ENCODE assay signal across 8 cellular contexts in genomic region chr5:132500931-132501628, GRCh38. TPM values are rescaled to one million over a fixed set of nuclear protein-coding genes. Genes with fewer than 3 reads are reported as not detected.
DNase-seq lines count a peak whose midpoint lies in the region; ATAC-seq, FAIRE-seq and TF ChIP-seq lines count a peak whose summit lies in the region.

No MANE protein-coding gene starts in this region.

- H3K36me3 ChIP-seq in HCT116 (ENCODE audit: control insufficient read depth in 1 of 2, insufficient read depth in 2 of 2, low read length in 2 of 2) = no peaks in the 10 kb centered on the region
- H3K36me3 ChIP-seq in H1 (ENCODE audit: control insufficient read depth in 2 of 4, insufficient read depth in 4 of 4, low read length in 3 of 4) = no peaks in the 10 kb centered on the region

- intact Hi-C loops in HCT116 (cut with micrococcal nuclease) = loop anchor here (1.0 to 5.0 kb wide), 3 partner anchors 82 to 434 kb away; no protein-coding TSS in a partner anchor
- intact Hi-C loops in activated CD4-positive, alpha-beta memory T cell treated with anti-CD3 and anti-CD28 coated beads for 36 hours (cut with micrococcal nuclease) = loop anchor here (1.0 to 2.0 kb wide), 4 partner anchors 115 to 436 kb away; no protein-coding TSS in a partner anchor

- TF ChIP-seq RAD21 in HCT116 (IDR thresholded peaks at IDR 0.05; ENCODE audit: low read depth) (no peak), H1 (IDR thresholded peaks at IDR 0.05 in 1 of 2, conservative IDR thresholded peaks at IDR 0.05 in 1 of 2; ENCODE audit: low read depth in 2 of 2, low read length in 2 of 2) (peak; percentile 92 to 94)

- no peak for ATAC-seq in HCT116
- peak; percentile 67 for ATAC-seq in stimulated activated naive CD8-positive, alpha-beta T cell treated with anti-CD3 and anti-CD28 coated beads, Interleukin-15, amount 100 ng/mL, for 72 hours
- ATAC-seq in GM21717 (IDR thresholded peaks at IDR 0.05; ENCODE audit: unreplicated experiment) = no peak

- H2BK5ac ChIP-seq in H1 (ENCODE audit: low read depth, low read length) = 0 out of 2 replicates have a peak overlapping the region, but pooled peaks have one; percentile 8

- H3K9ac ChIP-seq in HCT116 (ENCODE audit: low read length) = no peak overlapping the region
- no peak overlapping the region for H3K9ac ChIP-seq in H1 (replicated peaks in 1 of 4; ENCODE audit: extremely low read depth in 1 of 4, low read depth in 3 of 4, low read length in 3 of 4)

- no peaks in the 10 kb centered on the region for H3K9me2 ChIP-seq in HCT116 (ENCODE audit: insufficient read depth)

- H3K56ac ChIP-seq in H1 (replicated peaks; ENCODE audit: insufficient read length, low read depth, low read length) = no peak overlapping the region

- H4K5ac ChIP-seq in H1 (ENCODE audit: insufficient read length, low read depth, low read length) = no peak overlapping the region

- H2AFZ ChIP-seq in HCT116 (ENCODE audit: low read depth, low read length, poor library complexity, severe bottlenecking) = no peak overlapping the region
- H2AFZ ChIP-seq in H1 (ENCODE audit: low read length) = no peak overlapping the region

- H3K9me3 ChIP-seq in HCT116 (ENCODE audit: control insufficient read depth in 1 of 2, insufficient read depth in 1 of 2, low read depth in 1 of 2, low read length in 2 of 2) (no peaks in the 10 kb centered on the region), H1 (ENCODE audit: insufficient read depth in 2 of 2, low read depth in 1 of 2, low read length in 1 of 2) (no peaks in the 10 kb centered on the region)

- peak in 2 of 3 experiments; percentile 78 to 96; a peak in 4 of 6 replicates for TF ChIP-seq CTCF in HCT116 (IDR thresholded peaks at IDR 0.05 in 2 of 3, conservative IDR thresholded peaks at IDR 0.05 in 1 of 3; ENCODE audit: borderline replicate concordance in 1 of 3, insufficient read depth in 1 of 3, low read depth in 2 of 3, low read length in 2 of 3)
- peak in 2 of 3 experiments; percentile 82 to 89; a peak in 3 of 4 replicates for TF ChIP-seq CTCF in H1 (IDR thresholded peaks at IDR 0.05; ENCODE audit: control extremely low read depth in 1 of 3, insufficient read depth in 1 of 3, low read depth in 1 of 3, low read length in 3 of 3)

- H3K4me3 Mint-ChIP-seq in activated CD4-positive, alpha-beta memory T cell treated with anti-CD3 and anti-CD28 coated beads for 36 hours = no peak overlapping the region
- H3K4me3 Mint-ChIP-seq in stimulated activated naive CD8-positive, alpha-beta T cell treated with anti-CD3 and anti-CD28 coated beads, Interleukin-15, amount 100 ng/mL, for 72 hours = no peak overlapping the region

- POLR2A ChIA-PET in HCT116 (lab: Charles Lee) = interaction anchor here (1.4 to 1.8 kb wide), 3 partner anchors 10 to 207 kb away, joined by 4 to 10 read pairs (median 9); partner anchors contain the start of genes IRF1 and SLC22A4
- POLR2A ChIA-PET in activated CD4-positive, alpha-beta memory T cell treated with anti-CD3 and anti-CD28 coated beads for 36 hours (lab: Charles Lee) = interaction anchor here (0.7 to 7.4 kb wide), 5 partner anchors 14 to 114 kb away, joined by 4 to 103 read pairs (median 10); partner anchors contain the start of gene IRF1
- POLR2A ChIA-PET in H1 (lab: Charles Lee; ENCODE audit: partially characterized antibody) = interaction anchor here (0.7 to 3.4 kb wide), 6 partner anchors 10 to 114 kb away, joined by 3 to 13 read pairs (median 4); partner anchors contain the start of gene IRF1

- no peak for TF ChIP-seq POLR2A in HCT116 (IDR thresholded peaks at IDR 0.05; ENCODE audit: borderline replicate concordance, extremely low read depth, insufficient read depth, insufficient read length)
- no peak for TF ChIP-seq POLR2A in H1 (IDR thresholded peaks at IDR 0.05; ENCODE audit: control extremely low read depth in 1 of 2, low read depth in 2 of 2, low read length in 2 of 2)

- H3K27me3 ChIP-seq in HCT116 (ENCODE audit: insufficient read depth, low read length) = no peaks in the 10 kb centered on the region
- no peaks in the 10 kb centered on the region for H3K27me3 ChIP-seq in H1 (replicated peaks in 1 of 4; ENCODE audit: control insufficient read depth in 3 of 4, extremely low read depth in 1 of 4, insufficient read depth in 3 of 4, low read length in 3 of 4)

- H3K23ac ChIP-seq in H1 (ENCODE audit: insufficient read length) = no peak overlapping the region

- H3K36me3 Mint-ChIP-seq in activated CD4-positive, alpha-beta memory T cell treated with anti-CD3 and anti-CD28 coated beads for 36 hours = no peaks in the 10 kb centered on the region

- 57% methylated on average over 3 of the region's 6 CpGs; no CpG with 5 or more reads in 1 of the 2 experiments for WGBS in H1 (ENCODE audit: extremely low coverage in 1 of 2, insufficient coverage in 1 of 2, insufficient read length in 1 of 2, insufficient replicate concordance in 2 of 2, low coverage in 1 of 2, low lambda C conversion rate in 2 of 2, missing lambda C conversion rate in 1 of 2), 2 experiments

- no peak for FAIRE-seq in H1 (lab: Jason Lieb, UNC)

- peaks cover 20% of the 10 kb centered on the region for H3K4me1 Mint-ChIP-seq in activated CD4-positive, alpha-beta memory T cell treated with anti-CD3 and anti-CD28 coated beads for 36 hours (ENCODE audit: low read depth)
- H3K4me1 Mint-ChIP-seq in stimulated activated naive CD8-positive, alpha-beta T cell treated with anti-CD3 and anti-CD28 coated beads, Interleukin-15, amount 100 ng/mL, for 72 hours = peaks cover 54% of the 10 kb centered on the region

- RAD21 ChIA-PET in HCT116 (lab: Charles Lee; ENCODE audit: low non-redundant PET in 1 of 2, low total read pairs in 2 of 2, uncharacterized antibody in 2 of 2, unreplicated experiment in 2 of 2) = interaction anchor here (1.0 to 2.8 kb wide), 5 partner anchors 74 to 115 kb away, joined by 3 to 13 read pairs (median 8); no protein-coding TSS in a partner anchor

- CTCF ChIA-PET in HCT116 (lab: Charles Lee) = interaction anchor here (0.7 to 2.8 kb wide), 20 partner anchors 9 to 322 kb away, joined by 3 to 37 read pairs (median 4); partner anchors contain the start of genes IRF1 and SLC22A4
- CTCF ChIA-PET in activated CD4-positive, alpha-beta memory T cell treated with anti-CD3 and anti-CD28 coated beads for 36 hours (lab: Charles Lee) = interaction anchor here (0.5 to 13.6 kb wide), 52 partner anchors 8 to 437 kb away, joined by 3 to 461 read pairs (median 5); partner anchors contain the start of genes IRF1 and SLC22A5
- CTCF ChIA-PET in H1 (lab: Charles Lee; ENCODE audit: partially characterized antibody) = interaction anchor here (0.7 to 19.9 kb wide), 44 partner anchors 10 to 481 kb away, joined by 3 to 353 read pairs (median 5); partner anchors contain the start of genes IRF1 and SLC22A5

- H4K20me1 ChIP-seq in HCT116 (ENCODE audit: insufficient read depth) (no peaks in the 10 kb centered on the region), H1 (replicated peaks in 1 of 2; ENCODE audit: control insufficient read depth in 1 of 2, insufficient read depth in 2 of 2, low read length in 2 of 2) (no peaks in the 10 kb centered on the region)

- TF ChIP-seq EP300 in H1 (IDR thresholded peaks at IDR 0.05; ENCODE audit: borderline replicate concordance in 1 of 2, low read depth in 2 of 2, low read length in 2 of 2) = no peak

- H2BK120ac ChIP-seq in H1 (replicated peaks; ENCODE audit: low read depth, low read length) = no peak overlapping the region

- H3K79me2 ChIP-seq in HCT116 (ENCODE audit: insufficient read depth, low read length) (no peaks in the 10 kb centered on the region), H1 (ENCODE audit: control insufficient read depth in 1 of 2, insufficient read depth in 2 of 2, low read length in 2 of 2) (no peaks in the 10 kb centered on the region)

- no peaks in the 10 kb centered on the region for H3K79me1 ChIP-seq in H1 (ENCODE audit: low read depth, low read length)

- H3K27ac ChIP-seq in HCT116 (ENCODE audit: low read depth, low read length) (no peak overlapping the region; the same call in 1 of the 2 replicates), H1 (ENCODE audit: low read depth, low read length) (no peak overlapping the region)

- H3K27me3 Mint-ChIP-seq in activated CD4-positive, alpha-beta memory T cell treated with anti-CD3 and anti-CD28 coated beads for 36 hours = peaks cover 3% of the 10 kb centered on the region
- H3K27me3 Mint-ChIP-seq in stimulated activated naive CD8-positive, alpha-beta T cell treated with anti-CD3 and anti-CD28 coated beads, Interleukin-15, amount 100 ng/mL, for 72 hours = peaks cover 10% of the 10 kb centered on the region

- H2BK12ac ChIP-seq in H1 (ENCODE audit: low read depth, low read length) = no peak overlapping the region; the same call in 1 of the 2 replicates

- no peak overlapping the region for H2AK5ac ChIP-seq in H1 (ENCODE audit: low read depth, low read length)

- H3K18ac ChIP-seq in H1 (ENCODE audit: extremely low read depth, low read length) = no peak overlapping the region

- peak overlapping the region; percentile 43 for H3K27ac Mint-ChIP-seq in activated CD4-positive, alpha-beta memory T cell treated with anti-CD3 and anti-CD28 coated beads for 36 hours
- peak overlapping the region; percentile 50 to 91 for H3K27ac Mint-ChIP-seq in stimulated activated naive CD8-positive, alpha-beta T cell treated with anti-CD3 and anti-CD28 coated beads, Interleukin-15, amount 100 ng/mL, for 72 hours

- H3K4me1 ChIP-seq in HCT116 (ENCODE audit: control insufficient read depth in 1 of 2, insufficient read depth in 2 of 2, low read length in 2 of 2) (peaks cover 15 to 64% of the 10 kb centered on the region in 2 experiments), H1 (replicated peaks in 1 of 4; ENCODE audit: control insufficient read depth in 3 of 4, insufficient read depth in 4 of 4, low read length in 3 of 4) (peaks cover 0 to 7% (median 3%) of the 10 kb centered on the region in 4 experiments; a peak in 3 of 7 replicates)

- no peak overlapping the region for H2BK20ac ChIP-seq in H1 (ENCODE audit: low read length)

- BruUV-seq in HCT116 (replicated peaks; lab: Mats Ljungman, UMichigan) = no TSS peak

- H3K14ac ChIP-seq in H1 (ENCODE audit: insufficient read length) = no peak overlapping the region

- H3K4ac ChIP-seq in H1 (replicated peaks; ENCODE audit: insufficient read length, low read depth, low read length) = no peak overlapping the region

- DNase-seq in EL = peak; percentile 66
- DNase-seq in HCT116 (ENCODE audit: low read depth, low spot score) = no peak
- peak; percentile 22 for DNase-seq in NCI-H226
- DNase-seq in activated CD4-positive, alpha-beta memory T cell treated with anti-CD3 and anti-CD28 coated beads for 36 hours = peak; percentile 83
- peak in 1 of 2 experiments; percentile 81 for DNase-seq in H1 (ENCODE audit: low read depth in 1 of 2, low spot score in 2 of 2)
- peak; percentile 86 for DNase-seq in mucosa of gallbladder (ENCODE audit: low spot score)
- DNase-seq in stimulated activated naive CD8-positive, alpha-beta T cell treated with anti-CD3 and anti-CD28 coated beads, Interleukin-15, amount 100 ng/mL, for 72 hours = peak; percentile 74 to 84

- H2BK15ac ChIP-seq in H1 (ENCODE audit: low read length) = peak overlapping the region; percentile 6; the same call in 1 of the 2 replicates

- H4K91ac ChIP-seq in H1 (replicated peaks; ENCODE audit: insufficient read length, low read length) = no peak overlapping the region

- H3K9me3 Mint-ChIP-seq in activated CD4-positive, alpha-beta memory T cell treated with anti-CD3 and anti-CD28 coated beads for 36 hours = no peaks in the 10 kb centered on the region
- no peaks in the 10 kb centered on the region for H3K9me3 Mint-ChIP-seq in stimulated activated naive CD8-positive, alpha-beta T cell treated with anti-CD3 and anti-CD28 coated beads, Interleukin-15, amount 100 ng/mL, for 72 hours

- no peak overlapping the region for H4K8ac ChIP-seq in H1 (ENCODE audit: extremely low read depth, insufficient read depth, low read length)

- no peak overlapping the region for H3K4me2 ChIP-seq in HCT116 (ENCODE audit: low read length)
- H3K4me2 ChIP-seq in H1 (ENCODE audit: insufficient read depth in 1 of 2, low read depth in 2 of 2, low read length in 2 of 2) = no peak overlapping the region

- H3K4me3 ChIP-seq in HCT116 (replicated peaks in 1 of 2; ENCODE audit: low read depth in 1 of 2, low read length in 2 of 2) (no peak overlapping the region), H1 (ENCODE audit: extremely low read depth in 1 of 4, insufficient read depth in 2 of 4, low read depth in 3 of 4, low read length in 4 of 4) (no peak overlapping the region)

- H3K23me2 ChIP-seq in H1 (ENCODE audit: low read depth, low read length) = peaks cover 8% of the 10 kb centered on the region; the same call in 1 of the 2 replicates

RNA-seq across cellular contexts. Expression of gene IRF1, which starts 10.5 kb away (rescaled TPM):
- total RNA-seq in HCT116 (2021; ENCODE audit: unreplicated experiment) (30.1 TPM), mucosa of gallbladder (38.3 TPM)
- polyA plus RNA-seq in HCT116 (2012) = 16.5 and 26.0 TPM in 2 replicates
- 100 to 1,000 TPM; 104 to 106 TPM for total RNA-seq in activated CD4-positive, alpha-beta memory T cell treated with anti-CD3 and anti-CD28 coated beads for 36 hours
- 8.5 TPM in 2 replicates for total RNA-seq in H1 (2021; fragmentation: NEBNext Ultra II Directional; extraction: Animal tissue kit (Norgen Biotek cat#: 25700))
- polyA plus RNA-seq in H1 (2011; rRNA removed) = 2.9 and 4.0 TPM in 2 replicates
- 3.7 TPM for polyA plus RNA-seq in H1 (2011; cell fraction: cytosol; rRNA removed)
- polyA plus RNA-seq in H1 (2011; cell fraction: nucleus; rRNA removed) = 9.7 TPM
- 6.1 to 7.7 TPM (median 7.3 TPM) in 4 replicates for polyA plus RNA-seq in H1 (2012, experiment 1 of 2)
- 6.4 TPM for polyA plus RNA-seq in H1 (2012, experiment 2 of 2)
- 3.9 TPM for polyA plus RNA-seq in H1 (2013, experiment 1 of 2)
- polyA plus RNA-seq in H1 (2013, experiment 2 of 2) = 2.8 TPM
- 11.9 and 15.3 TPM in 2 replicates for polyA minus RNA-seq in H1 (2011; rRNA and poly(A)+ RNA removed)
- 5.3 TPM for polyA minus RNA-seq in H1 (2011; cell fraction: cytosol; rRNA and poly(A)+ RNA removed)
- polyA minus RNA-seq in H1 (2011; cell fraction: nucleus; rRNA and poly(A)+ RNA removed) = 25.1 TPM

RNA-seq across cellular contexts. Expression of gene IL5, which starts 42.2 kb away (rescaled TPM):
- total RNA-seq in HCT116 (2021; ENCODE audit: unreplicated experiment) (not detected), mucosa of gallbladder (not detected)
- not detected in 2 replicates for polyA plus RNA-seq in HCT116 (2012)
- total RNA-seq in activated CD4-positive, alpha-beta memory T cell treated with anti-CD3 and anti-CD28 coated beads for 36 hours = 1 to 10 TPM; 4.1 to 5.0 TPM
- total RNA-seq in H1 (2021; fragmentation: NEBNext Ultra II Directional; extraction: Animal tissue kit (Norgen Biotek cat#: 25700)) = not detected in 2 replicates
- not detected in 2 replicates for polyA plus RNA-seq in H1 (2011; rRNA removed)
- polyA plus RNA-seq in H1 (2011; cell fraction: cytosol; rRNA removed) = not detected
- polyA plus RNA-seq in H1 (2011; cell fraction: nucleus; rRNA removed) = not detected
- not detected in 4 replicates for polyA plus RNA-seq in H1 (2012, experiment 1 of 2)
- polyA plus RNA-seq in H1 (2012, experiment 2 of 2) = not detected
- polyA plus RNA-seq in H1 (2013, experiment 1 of 2) = not detected
- not detected for polyA plus RNA-seq in H1 (2013, experiment 2 of 2)
- polyA minus RNA-seq in H1 (2011; rRNA and poly(A)+ RNA removed) = not detected in 2 replicates
- not detected for polyA minus RNA-seq in H1 (2011; cell fraction: cytosol; rRNA and poly(A)+ RNA removed)
- not detected for polyA minus RNA-seq in H1 (2011; cell fraction: nucleus; rRNA and poly(A)+ RNA removed)

RNA-seq across cellular contexts. Expression of gene RAD50, which starts 55.7 kb away (rescaled TPM):
- total RNA-seq in HCT116 (2021; ENCODE audit: unreplicated experiment) (43.6 TPM), mucosa of gallbladder (37.3 TPM)
- polyA plus RNA-seq in HCT116 (2012) = 24.9 and 30.5 TPM in 2 replicates
- 10 to 100 TPM; 44.6 to 47.6 TPM for total RNA-seq in activated CD4-positive, alpha-beta memory T cell treated with anti-CD3 and anti-CD28 coated beads for 36 hours
- 39.4 and 40.8 TPM in 2 replicates for total RNA-seq in H1 (2021; fragmentation: NEBNext Ultra II Directional; extraction: Animal tissue kit (Norgen Biotek cat#: 25700))
- polyA plus RNA-seq in H1 (2011; rRNA removed) = 6.4 and 10.1 TPM in 2 replicates
- polyA plus RNA-seq in H1 (2011; cell fraction: cytosol; rRNA removed) = 13.2 TPM
- polyA plus RNA-seq in H1 (2011; cell fraction: nucleus; rRNA removed) = 10.5 TPM
- 21.4 to 30.0 TPM (median 26.5 TPM) in 4 replicates for polyA plus RNA-seq in H1 (2012, experiment 1 of 2)
- polyA plus RNA-seq in H1 (2012, experiment 2 of 2) = 1.1 TPM
- polyA plus RNA-seq in H1 (2013, experiment 1 of 2) = 29.0 TPM
- 28.1 TPM for polyA plus RNA-seq in H1 (2013, experiment 2 of 2)
- polyA minus RNA-seq in H1 (2011; rRNA and poly(A)+ RNA removed) = 29.8 and 30.5 TPM in 2 replicates
- polyA minus RNA-seq in H1 (2011; cell fraction: cytosol; rRNA and poly(A)+ RNA removed) = 20.6 TPM
- 37.9 TPM for polyA minus RNA-seq in H1 (2011; cell fraction: nucleus; rRNA and poly(A)+ RNA removed)
